16 cellular contexts compared by ENCODE assay signal in genomic region chr9:71279188-71279739, GRCh38.
"Had no signal": no experiment of that assay in that cellular context is flagged by ENCODE, and none has a peak within 500 bp of the region (broad histone marks: within the 10 kb centered on the region; RNA-seq: fewer than 3 reads in every experiment).

No MANE protein-coding gene starts in this region.

- H3K36me3 ChIP-seq: esophagus muscularis mucosa, gastroesophageal sphincter, heart left ventricle, left ventricle myocardium inferior, lower lobe of right lung had no signal

- ATAC-seq: foreskin keratinocyte, gastroesophageal sphincter, heart left ventricle, left cardiac atrium, lower lobe of right lung, mucosa of descending colon had no signal

- H3K4me3 Mint-ChIP-seq: mesothelial cell of epicardium had no signal

- H3K4me3 ChIP-seq: coronary artery, dorsolateral prefrontal cortex, esophagus muscularis mucosa, gastroesophageal sphincter, heart left ventricle, left ventricle myocardium inferior, lower lobe of right lung, mucosa of descending colon had no signal

- H3K9me3 ChIP-seq: esophagus muscularis mucosa, gastroesophageal sphincter, heart left ventricle, left ventricle myocardium inferior, lower lobe of right lung, mucosa of descending colon had no signal

- H3K27ac ChIP-seq: coronary artery, dorsolateral prefrontal cortex, esophagus muscularis mucosa, foreskin keratinocyte, gastroesophageal sphincter, heart left ventricle, left ventricle myocardium inferior, lower lobe of right lung had no signal

- H3K4me1 ChIP-seq: esophagus muscularis mucosa, foreskin keratinocyte, gastroesophageal sphincter, heart left ventricle, left ventricle myocardium inferior, lower lobe of right lung had no signal

- H3K9me3 Mint-ChIP-seq: mesothelial cell of epicardium had no signal

- DNase-seq: dermis blood vessel endothelial cell; dorsolateral prefrontal cortex; effector CD4-positive, alpha-beta T cell; effector memory CD4-positive, alpha-beta T cell; foreskin keratinocyte; heart left ventricle; hippocampal formation; left cardiac atrium; left ventricle myocardium inferior; lower lobe of right lung; mesenchymal stem cell; mucosa of descending colon had no signal

- H3K27ac Mint-ChIP-seq: mesothelial cell of epicardium had no signal

- H3K27me3 ChIP-seq: esophagus muscularis mucosa, gastroesophageal sphincter, heart left ventricle had no signal

- H3K4me1 Mint-ChIP-seq: mesothelial cell of epicardium had no signal

- H3K36me3 Mint-ChIP-seq: mesothelial cell of epicardium had no signal
